Comparison of ENCODE assay signal across 1 cellular context in the genomic region with DNA sequence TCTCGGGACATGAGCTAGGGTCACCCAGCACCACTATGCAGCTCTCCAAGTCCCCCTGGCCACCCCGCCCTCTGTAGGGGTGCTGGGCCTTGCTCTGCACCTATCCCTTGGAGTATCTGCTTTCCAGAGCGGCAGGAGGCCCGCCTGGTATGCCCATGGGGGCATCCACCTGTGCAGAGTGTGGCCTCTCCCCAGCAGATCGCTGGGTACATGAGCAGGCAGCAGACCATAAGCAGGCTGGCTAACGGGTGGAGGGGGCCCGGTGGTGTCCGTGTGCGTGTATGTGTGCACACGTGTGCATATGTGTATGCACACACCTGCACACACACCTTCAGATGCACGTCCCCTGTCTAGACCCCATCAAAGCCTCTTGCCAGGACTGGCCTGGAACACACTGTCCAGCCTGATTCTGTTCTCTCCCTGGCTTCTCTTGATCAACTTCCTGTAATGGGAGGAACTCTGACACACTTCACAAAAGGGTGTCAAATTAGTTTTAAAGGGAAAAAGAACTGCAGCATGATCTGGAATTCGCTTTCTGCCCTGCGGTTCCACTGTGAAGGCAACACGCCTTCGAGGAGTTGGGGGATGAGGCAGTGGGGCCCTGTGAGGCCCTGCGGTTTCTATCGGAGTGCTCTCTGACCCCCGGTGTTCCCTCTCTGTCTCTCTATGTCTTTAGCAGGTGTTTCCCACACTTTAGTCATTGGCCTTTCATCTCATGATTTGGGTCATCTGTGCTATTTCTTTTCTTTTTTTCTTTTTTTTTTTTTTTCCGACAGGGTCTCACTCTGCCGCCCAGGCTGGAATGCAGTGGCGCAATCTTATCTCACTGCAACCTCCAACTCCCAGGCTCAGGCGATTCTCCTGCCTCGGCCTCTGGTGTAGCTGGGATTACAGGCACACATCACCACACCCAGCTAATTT.
TF ChIP-seq lines count a peak whose summit lies in the region.

No MANE protein-coding gene starts in this region.

TF ChIP-seq in SK-N-SH, 30 proteins besides CTCF, POLR2A, EP300 and RAD21:
- no peak for TF ChIP-seq CHD2 (IDR thresholded peaks at IDR 0.05; ENCODE audit: low read length, partially characterized antibody)
- TF ChIP-seq, protein P1, sequence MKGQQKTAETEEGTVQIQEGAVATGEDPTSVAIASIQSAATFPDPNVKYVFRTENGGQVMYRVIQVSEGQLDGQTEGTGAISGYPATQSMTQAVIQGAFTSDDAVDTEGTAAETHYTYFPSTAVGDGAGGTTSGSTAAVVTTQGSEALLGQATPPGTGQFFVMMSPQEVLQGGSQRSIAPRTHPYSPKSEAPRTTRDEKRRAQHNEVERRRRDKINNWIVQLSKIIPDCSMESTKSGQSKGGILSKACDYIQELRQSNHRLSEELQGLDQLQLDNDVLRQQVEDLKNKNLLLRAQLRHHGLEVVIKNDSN (IDR thresholded peaks at IDR 0.05; ENCODE audit: borderline replicate concordance, low read depth): no peak
- no peak for TF ChIP-seq SMC3 (IDR thresholded peaks at IDR 0.05; ENCODE audit: low read depth, low read length)
- no peak for TF ChIP-seq TAF1 (IDR thresholded peaks at IDR 0.05; ENCODE audit: borderline replicate concordance, low read depth, low read length)
